29 cellular contexts compared by ENCODE assay signal in the genomic region with DNA sequence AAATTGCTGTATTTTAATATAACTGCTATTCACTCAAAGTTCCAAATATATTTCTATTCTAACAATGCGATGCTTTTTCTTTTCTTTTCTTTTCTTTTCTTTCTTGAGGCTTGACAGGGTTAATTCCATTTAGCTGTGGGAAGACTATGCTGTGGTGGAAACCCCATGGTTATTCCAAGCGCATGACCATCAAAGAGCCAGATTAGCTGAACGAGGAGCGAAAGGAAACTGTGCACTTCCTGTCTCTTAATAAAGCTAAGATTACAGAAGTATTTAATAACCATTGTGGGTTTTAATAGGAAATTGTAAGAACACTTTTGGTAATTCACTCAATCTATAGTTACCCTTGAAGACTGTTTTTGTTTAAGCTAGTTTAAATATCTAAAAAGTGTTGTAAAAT.
"Had no signal": no experiment of that assay in that cellular context is flagged by ENCODE, and none has a peak within 500 bp of the region (broad histone marks: within the 10 kb centered on the region; RNA-seq: fewer than 3 reads in every experiment).

No MANE protein-coding gene starts in this region.

- H3K4me1 Mint-ChIP-seq: activated B cell treated with CpG ODN at 0.5 μM for 24 hours; activated naive CD4-positive, alpha-beta T cell treated with anti-CD3 and anti-CD28 coated beads, Interleukin-2, amount 50 U/mL, for 24 hours; activated naive CD8-positive, alpha-beta T cell treated with anti-CD3 and anti-CD28 coated beads, Interleukin-2, amount 50 U/mL, for 24 hours; central memory CD8-positive, alpha-beta T cell; immature natural killer cell; naive thymus-derived CD4-positive, alpha-beta T cell; stimulated activated naive B cell treated with anti-CD40 and anti-IgM and Interleukin-4, amounts not matched to agents 10 μg/mL and 1 μg/mL and 100 μg/mL, for 72 hours; T-helper 17 cell had no signal

- H3K9me3 ChIP-seq: psoas muscle, sigmoid colon, tibial nerve had no signal

- H3K27ac Mint-ChIP-seq: activated B cell treated with CpG ODN at 0.5 μM for 24 hours; activated CD8-positive, alpha-beta T cell treated with anti-CD3 and anti-CD28 coated beads for 36 hours; activated naive CD4-positive, alpha-beta T cell treated with anti-CD3 and anti-CD28 coated beads, Interleukin-2, amount 50 U/mL, for 24 hours; activated naive CD8-positive, alpha-beta T cell treated with anti-CD3 and anti-CD28 coated beads, Interleukin-2, amount 50 U/mL, for 24 hours; activated T-helper 2 cell treated with anti-CD3 and anti-CD28 coated beads, Interferon-gamma antibody, Interleukin-2, Interleukin-4, amounts not matched to agents 10 μg/mL and 5 μg/mL and 100 μg/mL, durations not matched to agents 14 hours and 24 hours and 36 hours; immature natural killer cell; naive thymus-derived CD4-positive, alpha-beta T cell; stimulated activated naive B cell treated with anti-CD40 and anti-IgM and Interleukin-4, amounts not matched to agents 10 μg/mL and 1 μg/mL and 100 μg/mL, for 72 hours; T-helper 17 cell had no signal

- ATAC-seq: activated CD8-positive, alpha-beta T cell treated with anti-CD3 and anti-CD28 coated beads for 36 hours; activated naive CD8-positive, alpha-beta T cell treated with anti-CD3 and anti-CD28 coated beads, Interleukin-2, amount 50 U/mL, for 24 hours; activated T-cell treated with anti-CD3 and anti-CD28 coated beads, Interleukin-2, amount 50 U/mL, for 4 hours; left colon; naive thymus-derived CD4-positive, alpha-beta T cell; psoas muscle; stimulated activated naive B cell treated with anti-CD40 and anti-IgM and Interleukin-4, amounts not matched to agents 10 μg/mL and 1 μg/mL and 100 μg/mL, for 72 hours; T-helper 17 cell had no signal

- H3K4me1 ChIP-seq: parathyroid adenoma, psoas muscle, sigmoid colon had no signal

- H2AFZ ChIP-seq: parathyroid adenoma had no signal

- H3K4me3 Mint-ChIP-seq: activated B cell treated with CpG ODN at 0.5 μM for 24 hours; activated CD8-positive, alpha-beta T cell treated with anti-CD3 and anti-CD28 coated beads for 36 hours; activated naive CD4-positive, alpha-beta T cell treated with anti-CD3 and anti-CD28 coated beads, Interleukin-2, amount 50 U/mL, for 24 hours; activated naive CD8-positive, alpha-beta T cell treated with anti-CD3 and anti-CD28 coated beads, Interleukin-2, amount 50 U/mL, for 24 hours; activated T-cell treated with anti-CD3 and anti-CD28 coated beads, Interleukin-2, amount 50 U/mL, for 4 hours; central memory CD8-positive, alpha-beta T cell; immature natural killer cell; naive thymus-derived CD4-positive, alpha-beta T cell; stimulated activated naive B cell treated with anti-CD40 and anti-IgM and Interleukin-4, amounts not matched to agents 10 μg/mL and 1 μg/mL and 100 μg/mL, for 72 hours; T-helper 17 cell had no signal

- H3K27ac ChIP-seq: parathyroid adenoma, psoas muscle, sigmoid colon, tibial nerve had no signal

- H3K27me3 ChIP-seq: sigmoid colon, tibial nerve had no signal

- H3K36me3 ChIP-seq: sigmoid colon, tibial nerve had no signal

- H3K9me3 Mint-ChIP-seq: activated B cell treated with CpG ODN at 0.5 μM for 24 hours; activated CD8-positive, alpha-beta T cell treated with anti-CD3 and anti-CD28 coated beads for 36 hours; activated naive CD4-positive, alpha-beta T cell treated with anti-CD3 and anti-CD28 coated beads, Interleukin-2, amount 50 U/mL, for 24 hours; activated naive CD8-positive, alpha-beta T cell treated with anti-CD3 and anti-CD28 coated beads, Interleukin-2, amount 50 U/mL, for 24 hours; activated T-cell treated with anti-CD3 and anti-CD28 coated beads, Interleukin-2, amount 50 U/mL, for 4 hours; activated T-helper 2 cell treated with anti-CD3 and anti-CD28 coated beads, Interferon-gamma antibody, Interleukin-2, Interleukin-4, amounts not matched to agents 10 μg/mL and 5 μg/mL and 100 μg/mL, durations not matched to agents 14 hours and 24 hours and 36 hours had no signal

- H3K36me3 Mint-ChIP-seq: activated naive CD4-positive, alpha-beta T cell treated with anti-CD3 and anti-CD28 coated beads, Interleukin-2, amount 50 U/mL, for 24 hours; immature natural killer cell; naive thymus-derived CD4-positive, alpha-beta T cell; stimulated activated naive B cell treated with anti-CD40 and anti-IgM and Interleukin-4, amounts not matched to agents 10 μg/mL and 1 μg/mL and 100 μg/mL, for 72 hours had no signal

- H3K79me2 ChIP-seq: parathyroid adenoma had no signal

- H3K4me3 ChIP-seq: psoas muscle, sigmoid colon, tibial nerve had no signal

- DNase-seq: activated B cell treated with CpG ODN at 0.5 μM for 24 hours; activated CD4-positive, alpha-beta T cell treated with anti-CD3 and anti-CD28 coated beads, Interleukin-2, amount 50 U/mL, for 1 hour; activated CD8-positive, alpha-beta T cell treated with anti-CD3 and anti-CD28 coated beads for 36 hours; activated naive CD8-positive, alpha-beta T cell treated with anti-CD3 and anti-CD28 coated beads, Interleukin-2, amount 50 U/mL, for 24 hours; activated T-cell treated with anti-CD3 and anti-CD28 coated beads, Interleukin-2, amount 50 U/mL, for 4 hours; amygdala; effector CD8-positive, alpha-beta T cell; head of caudate nucleus; hippocampal formation; immature natural killer cell; kidney; left colon; midbrain; naive thymus-derived CD4-positive, alpha-beta T cell; occipital lobe; psoas muscle; sigmoid colon; small intestine; stimulated activated naive B cell treated with anti-CD40 and anti-IgM and Interleukin-4, amounts not matched to agents 10 μg/mL and 1 μg/mL and 100 μg/mL, for 72 hours; T-helper 17 cell; T1000 had no signal

- H3K9ac ChIP-seq: parathyroid adenoma had no signal

- FAIRE-seq: bronchial epithelial cell, colon, endometrium, kidney, small intestine had no signal

- H3K27me3 Mint-ChIP-seq: activated B cell treated with CpG ODN at 0.5 μM for 24 hours; activated CD8-positive, alpha-beta T cell treated with anti-CD3 and anti-CD28 coated beads for 36 hours; activated naive CD4-positive, alpha-beta T cell treated with anti-CD3 and anti-CD28 coated beads, Interleukin-2, amount 50 U/mL, for 24 hours; activated naive CD8-positive, alpha-beta T cell treated with anti-CD3 and anti-CD28 coated beads, Interleukin-2, amount 50 U/mL, for 24 hours; central memory CD8-positive, alpha-beta T cell; naive thymus-derived CD4-positive, alpha-beta T cell; stimulated activated naive B cell treated with anti-CD40 and anti-IgM and Interleukin-4, amounts not matched to agents 10 μg/mL and 1 μg/mL and 100 μg/mL, for 72 hours; T-helper 17 cell had no signal
